22 cellular contexts compared by ENCODE assay signal in the genomic region with DNA sequence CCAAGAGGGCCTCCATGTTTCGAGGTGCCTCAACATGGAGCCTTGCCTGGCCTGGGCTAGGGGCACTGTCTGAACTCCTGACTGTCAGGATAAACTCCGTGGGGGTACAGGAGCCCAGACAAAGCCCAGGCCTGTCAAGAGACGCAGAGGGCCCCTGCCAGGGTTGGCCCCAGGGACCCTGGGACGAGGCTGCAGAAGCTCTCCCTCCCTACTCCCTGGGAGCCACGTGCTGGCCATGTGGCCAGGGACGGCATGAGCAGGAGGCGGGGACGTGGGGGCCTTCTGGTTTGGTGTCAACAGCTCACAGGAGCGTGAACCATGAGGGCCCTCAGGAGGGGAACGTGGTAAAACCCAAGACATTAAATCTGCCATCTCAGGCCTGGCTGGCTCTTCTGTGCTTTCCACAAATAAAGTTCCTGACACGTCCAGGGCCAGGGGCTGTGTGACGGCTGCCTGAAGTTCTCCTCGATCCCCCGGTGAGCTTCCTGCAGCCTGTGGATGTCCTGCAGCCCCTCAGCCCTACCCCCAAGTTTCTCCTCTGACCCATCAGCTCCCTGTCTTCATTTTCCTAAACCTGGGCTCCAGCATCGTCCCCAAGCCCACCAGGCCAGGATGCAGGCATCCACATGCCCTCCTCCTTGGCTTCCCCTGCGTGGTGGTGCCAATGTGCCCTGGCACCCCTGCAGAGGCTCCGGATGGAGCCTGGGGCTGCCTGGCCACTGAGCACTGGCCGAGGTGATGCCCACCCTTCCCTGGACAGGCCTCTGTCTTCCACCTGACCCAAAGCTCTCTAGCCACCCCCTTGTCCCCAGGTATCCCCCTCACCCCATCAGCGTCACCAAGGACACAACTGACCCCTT.
"Had no signal": no experiment of that assay in that cellular context is flagged by ENCODE, and none has a peak within 500 bp of the region (broad histone marks: within the 10 kb centered on the region; RNA-seq: fewer than 3 reads in every experiment).

No MANE protein-coding gene starts in this region.

- FAIRE-seq: astrocyte, bronchial epithelial cell, endothelial cell of umbilical vein had no signal

- H3K36me3 ChIP-seq: esophagus muscularis mucosa, gastroesophageal sphincter, thoracic aorta, upper lobe of left lung had no signal

- H3K27me3 ChIP-seq: upper lobe of left lung had no signal

- DNase-seq: activated CD4-positive, alpha-beta memory T cell treated with anti-CD3 and anti-CD28 coated beads, Interleukin-2, amount 10 ng/mL, durations not matched to agents 7 days and 5 days; activated CD4-positive, alpha-beta T cell treated with anti-CD3 and anti-CD28 coated beads for 48 hours; activated CD4-positive, CD25-positive, alpha-beta regulatory T cell; activated T-cell treated with anti-CD3 and anti-CD28 coated beads, Interleukin-2, amount 50 U/mL, for 24 hours; dermis blood vessel endothelial cell; effector memory CD4-positive, alpha-beta T cell; nucleus accumbens; retina; stimulated activated CD4-positive, alpha-beta T cell treated with anti-CD3 and anti-CD28 coated beads, Interleukin-15, amount 100 ng/mL, for 24 hours; stimulated activated CD4-positive, alpha-beta T cell treated with anti-CD3 and anti-CD28 coated beads, Interleukin-4, amount 100 ng/mL, for 24 hours had no signal

- H3K9me3 ChIP-seq: esophagus muscularis mucosa, heart left ventricle, thoracic aorta, upper lobe of left lung had no signal

- H3K27ac ChIP-seq: esophagus muscularis mucosa, gastroesophageal sphincter, heart left ventricle, SK-N-MC, skin epidermis, thoracic aorta, upper lobe of left lung had no signal

- ATAC-seq: gastroesophageal sphincter; heart left ventricle; stimulated activated effector memory CD8-positive, alpha-beta T cell treated with anti-CD3 and anti-CD28 coated beads, Interleukin-12 subunit alpha, Interleukin-12 subunit beta, amount 100 ng/mL, for 72 hours had no signal

- H3K4me3 ChIP-seq: esophagus muscularis mucosa, gastroesophageal sphincter, heart left ventricle, lung, SK-N-MC, skin epidermis, thoracic aorta, upper lobe of left lung had no signal
